Comparison of ENCODE assay signal across 8 cellular contexts in genomic region chr13:27264181-27264580, GRCh38. TPM values are rescaled to one million over a fixed set of nuclear protein-coding genes. Genes with fewer than 3 reads are reported as not detected.
DNase-seq lines count a peak whose midpoint lies in the region; ATAC-seq and TF ChIP-seq lines count a peak whose summit lies in the region.

No MANE protein-coding gene starts in this region.

- TF ChIP-seq POLR2A in GM18505 (IDR thresholded peaks at IDR 0.05; ENCODE audit: borderline replicate concordance, extremely low read depth, insufficient read depth, insufficient read length): no peak

- ATAC-seq in GM18505 (IDR thresholded peaks at IDR 0.05; ENCODE audit: unreplicated experiment): no peak

- TF ChIP-seq CTCF in Calu3 (IDR thresholded peaks at IDR 0.05; ENCODE audit: unreplicated experiment): no peak

- intact Hi-C loops in head of caudate nucleus (cut with DNase I) (no loop called here), Calu3 (cut with micrococcal nuclease; ENCODE audit: unreplicated experiment) (no loop called here)
- intact Hi-C loops in activated CD4-positive, alpha-beta T cell treated with anti-CD3 and anti-CD28 coated beads, Interleukin-2, amount 10 ng/mL, durations not matched to agents 24 days and 14 days (cut with micrococcal nuclease): loop anchor here (5.0 kb wide), 1 partner anchor 1957 kb away; no protein-coding TSS in a partner anchor

- DNase-seq in HT1080 (ENCODE audit: low read depth) (peak; percentile 40), SK-N-DZ (ENCODE audit: low spot score) (peak; percentile 80), head of caudate nucleus (peak in 25 of 42 donors; percentile 20 to 75 (median 52)), skeletal muscle cell (ENCODE audit: low read depth) (peak; percentile 54), Calu3 (no peak)
- DNase-seq in activated CD4-positive, alpha-beta T cell treated with anti-CD3 and anti-CD28 coated beads, Interleukin-2, amount 10 ng/mL, durations not matched to agents 24 days and 14 days: no peak
- no peak for DNase-seq in activated CD4-positive, alpha-beta T cell treated with anti-CD3 and anti-CD28 coated beads, Interleukin-2, amount 10 ng/mL, durations not matched to agents 7 days and 5 days

- H3K9me3 Mint-ChIP-seq in activated CD4-positive, alpha-beta T cell treated with anti-CD3 and anti-CD28 coated beads, Interleukin-2, amount 10 ng/mL, durations not matched to agents 24 days and 14 days: no peaks in the 10 kb centered on the region
- H3K9me3 Mint-ChIP-seq in Calu3 (ENCODE audit: low read depth, unreplicated experiment): no peaks in the 10 kb centered on the region
- no peaks in the 10 kb centered on the region for H3K9me3 Mint-ChIP-seq in activated CD4-positive, alpha-beta T cell treated with anti-CD3 and anti-CD28 coated beads, Interleukin-2, amount 10 ng/mL, durations not matched to agents 7 days and 5 days

- H3K4me1 Mint-ChIP-seq in activated CD4-positive, alpha-beta T cell treated with anti-CD3 and anti-CD28 coated beads, Interleukin-2, amount 10 ng/mL, durations not matched to agents 24 days and 14 days: peaks cover 15% of the 10 kb centered on the region
- H3K4me1 Mint-ChIP-seq in Calu3 (ENCODE audit: low read depth, unreplicated experiment): peaks cover 8% of the 10 kb centered on the region
- peaks cover 30% of the 10 kb centered on the region for H3K4me1 Mint-ChIP-seq in activated CD4-positive, alpha-beta T cell treated with anti-CD3 and anti-CD28 coated beads, Interleukin-2, amount 10 ng/mL, durations not matched to agents 7 days and 5 days

- no TSS peak for BruUV-seq in Calu3 (replicated peaks; lab: Mats Ljungman, UMichigan)

- no peaks in the 10 kb centered on the region for H3K27me3 Mint-ChIP-seq in activated CD4-positive, alpha-beta T cell treated with anti-CD3 and anti-CD28 coated beads, Interleukin-2, amount 10 ng/mL, durations not matched to agents 24 days and 14 days
- no peaks in the 10 kb centered on the region for H3K27me3 Mint-ChIP-seq in Calu3 (ENCODE audit: unreplicated experiment)
- no peaks in the 10 kb centered on the region for H3K27me3 Mint-ChIP-seq in activated CD4-positive, alpha-beta T cell treated with anti-CD3 and anti-CD28 coated beads, Interleukin-2, amount 10 ng/mL, durations not matched to agents 7 days and 5 days

- no peak overlapping the region for H3K4me3 Mint-ChIP-seq in activated CD4-positive, alpha-beta T cell treated with anti-CD3 and anti-CD28 coated beads, Interleukin-2, amount 10 ng/mL, durations not matched to agents 24 days and 14 days
- H3K4me3 Mint-ChIP-seq in Calu3 (ENCODE audit: low read depth, unreplicated experiment): no peak overlapping the region
- no peak overlapping the region for H3K4me3 Mint-ChIP-seq in activated CD4-positive, alpha-beta T cell treated with anti-CD3 and anti-CD28 coated beads, Interleukin-2, amount 10 ng/mL, durations not matched to agents 7 days and 5 days

- POLR2A ChIA-PET in activated CD4-positive, alpha-beta T cell treated with anti-CD3 and anti-CD28 coated beads, Interleukin-2, amount 10 ng/mL, durations not matched to agents 7 days and 5 days (lab: Charles Lee): no interaction called here

- CTCF ChIA-PET in Calu3 (lab: Charles Lee): no interaction called here
- CTCF ChIA-PET in activated CD4-positive, alpha-beta T cell treated with anti-CD3 and anti-CD28 coated beads, Interleukin-2, amount 10 ng/mL, durations not matched to agents 7 days and 5 days (lab: Charles Lee): interaction anchor here (1.6 to 1.8 kb wide), 2 partner anchors 10 to 18 kb away, joined by 3 to 6 read pairs; no protein-coding TSS in a partner anchor

- H3K4me3 ChIP-seq in skeletal muscle cell (ENCODE audit: low read depth, low read length): no peak overlapping the region

- H3K27ac Mint-ChIP-seq in activated CD4-positive, alpha-beta T cell treated with anti-CD3 and anti-CD28 coated beads, Interleukin-2, amount 10 ng/mL, durations not matched to agents 24 days and 14 days: no peak overlapping the region
- H3K27ac Mint-ChIP-seq in Calu3 (ENCODE audit: unreplicated experiment): no peak overlapping the region
- no peak overlapping the region for H3K27ac Mint-ChIP-seq in activated CD4-positive, alpha-beta T cell treated with anti-CD3 and anti-CD28 coated beads, Interleukin-2, amount 10 ng/mL, durations not matched to agents 7 days and 5 days

- peaks cover 23% of the 10 kb centered on the region for H3K36me3 Mint-ChIP-seq in activated CD4-positive, alpha-beta T cell treated with anti-CD3 and anti-CD28 coated beads, Interleukin-2, amount 10 ng/mL, durations not matched to agents 24 days and 14 days (ENCODE audit: low read depth)
- peaks cover 19% of the 10 kb centered on the region for H3K36me3 Mint-ChIP-seq in Calu3 (ENCODE audit: insufficient read depth, unreplicated experiment)
- H3K36me3 Mint-ChIP-seq in activated CD4-positive, alpha-beta T cell treated with anti-CD3 and anti-CD28 coated beads, Interleukin-2, amount 10 ng/mL, durations not matched to agents 7 days and 5 days (ENCODE audit: low read depth): peaks cover 17% of the 10 kb centered on the region

RNA-seq across cellular contexts. Expression of gene RASL11A, which starts 6.4 kb away (rescaled TPM):
- 13.4 and 16.2 TPM in 2 replicates for total RNA-seq in HT1080 (2014; rRNA removed; shearing (Covaris generic))
- polyA plus RNA-seq in HT1080 (2015; cell fraction: cytosol; rRNA removed): 4.0 and 6.6 TPM in 2 replicates
- polyA plus RNA-seq in HT1080 (2015; cell fraction: nucleus; rRNA removed): 2.0 and 4.2 TPM in 2 replicates
- 9.6 and 13.2 TPM in 2 replicates for polyA plus RNA-seq in SK-N-DZ (2014; cell fraction: cytosol; rRNA removed)
- polyA plus RNA-seq in SK-N-DZ (2014; cell fraction: nucleus; rRNA removed): 6.0 and 6.5 TPM in 2 replicates
- total RNA-seq in activated CD4-positive, alpha-beta T cell treated with anti-CD3 and anti-CD28 coated beads, Interleukin-2, amount 10 ng/mL, durations not matched to agents 24 days and 14 days: 1.8 and 2.8 TPM in 2 replicates
- total RNA-seq in Calu3 (2022): 1.3 and 2.2 TPM in 2 replicates
- under 1 TPM; 0.69 to 0.92 TPM for total RNA-seq in activated CD4-positive, alpha-beta T cell treated with anti-CD3 and anti-CD28 coated beads, Interleukin-2, amount 10 ng/mL, durations not matched to agents 7 days and 5 days

RNA-seq across cellular contexts. Expression of gene RPL21, which starts 12.8 kb away (rescaled TPM):
- total RNA-seq in HT1080 (2014; rRNA removed; shearing (Covaris generic)): 982 and 1,844 TPM in 2 replicates
- polyA plus RNA-seq in HT1080 (2015; cell fraction: cytosol; rRNA removed): 1,686 and 2,051 TPM in 2 replicates
- 531 and 614 TPM in 2 replicates for polyA plus RNA-seq in HT1080 (2015; cell fraction: nucleus; rRNA removed)
- 2,704 and 3,032 TPM in 2 replicates for polyA plus RNA-seq in SK-N-DZ (2014; cell fraction: cytosol; rRNA removed)
- 1,401 and 2,146 TPM in 2 replicates for polyA plus RNA-seq in SK-N-DZ (2014; cell fraction: nucleus; rRNA removed)
- total RNA-seq in activated CD4-positive, alpha-beta T cell treated with anti-CD3 and anti-CD28 coated beads, Interleukin-2, amount 10 ng/mL, durations not matched to agents 24 days and 14 days: 1,100 and 1,185 TPM in 2 replicates
- total RNA-seq in Calu3 (2022): 379 and 434 TPM in 2 replicates
- 100 to 1,000 TPM; 713 to 959 TPM for total RNA-seq in activated CD4-positive, alpha-beta T cell treated with anti-CD3 and anti-CD28 coated beads, Interleukin-2, amount 10 ng/mL, durations not matched to agents 7 days and 5 days

Comparison
In these comparisons a context has a peak if more than half of its experiments do, and no peak if none do; other contexts are left out.
1. DNase-seq: peak in HT1080 (single experiment), SK-N-DZ (single experiment), head of caudate nucleus (25 of 42) and skeletal muscle cell (single experiment); none in activated CD4-positive, alpha-beta T cell treated with anti-CD3 and anti-CD28 coated beads, Interleukin-2, amount 10 ng/mL, durations not matched to agents 24 days and 14 days (single experiment), Calu3 (single experiment) and activated CD4-positive, alpha-beta T cell treated with anti-CD3 and anti-CD28 coated beads, Interleukin-2, amount 10 ng/mL, durations not matched to agents 7 days and 5 days (single experiment).